26 cellular contexts compared by ENCODE assay signal in the genomic region with DNA sequence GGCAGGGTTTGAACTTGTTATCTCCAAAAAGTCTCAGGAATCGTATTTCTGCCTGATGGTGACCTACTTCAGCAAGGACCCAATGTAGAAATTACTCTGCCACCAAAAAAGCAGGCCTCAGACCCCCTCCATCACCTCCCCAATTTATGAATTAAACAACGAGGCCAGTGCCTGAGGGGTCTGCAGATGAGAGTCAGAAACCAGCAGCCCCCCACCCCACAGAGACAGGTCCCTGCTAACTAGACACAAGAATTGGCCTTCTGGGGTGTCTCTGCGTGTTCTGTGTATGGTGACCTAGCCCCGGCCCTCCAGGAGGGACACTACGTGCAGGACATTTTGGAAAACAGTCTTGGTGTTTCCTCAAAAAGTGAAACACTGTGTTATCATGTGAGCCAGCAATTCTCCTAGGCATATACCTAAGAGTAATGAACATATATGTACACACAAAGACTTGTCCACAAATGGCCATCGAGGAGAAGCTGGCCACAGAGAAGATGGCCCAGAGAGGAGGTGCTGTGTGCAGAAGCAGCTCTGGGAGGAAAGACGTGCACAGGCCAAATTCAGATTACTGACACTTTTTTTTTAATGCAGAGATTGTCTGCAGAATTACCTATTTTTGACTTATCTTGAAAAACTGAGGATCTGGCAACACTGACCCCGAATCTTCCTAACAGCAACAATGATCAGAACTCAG.
"Had no signal": no experiment of that assay in that cellular context is flagged by ENCODE, and none has a peak within 500 bp of the region (broad histone marks: within the 10 kb centered on the region; RNA-seq: fewer than 3 reads in every experiment).

No MANE protein-coding gene starts in this region.

- H3K27me3 Mint-ChIP-seq: activated naive CD4-positive, alpha-beta T cell treated with anti-CD3 and anti-CD28 coated beads, Interleukin-2, amount 50 U/mL, for 24 hours had no signal

- H3K4me3 ChIP-seq: lung, mucosa of descending colon, smooth muscle cell, stomach, tibial artery had no signal

- H3K9me3 Mint-ChIP-seq: activated CD4-positive, alpha-beta memory T cell treated with anti-CD3 and anti-CD28 coated beads, Interleukin-2, amount 10 ng/mL, durations not matched to agents 7 days and 5 days; natural killer cell treated with Interleukin-12 subunit alpha and Interleukin-12 subunit beta and Interleukin-15 and Interleukin-18, amount 100 ng/mL, for 72 hours had no signal

- H3K4me1 ChIP-seq: stomach, tibial artery had no signal

- DNase-seq: activated CD4-positive, alpha-beta memory T cell treated with anti-CD3 and anti-CD28 coated beads, Interleukin-2, amount 10 ng/mL, durations not matched to agents 7 days and 5 days; activated CD4-positive, alpha-beta T cell treated with anti-CD3 and anti-CD28 coated beads for 1 hour; activated CD4-positive, alpha-beta T cell treated with anti-CD3 and anti-CD28 coated beads, Interleukin-2, amount 10 ng/mL, durations not matched to agents 7 days and 5 days; activated CD8-positive, alpha-beta memory T cell treated with anti-CD3 and anti-CD28 coated beads, Interleukin-2, amount 50 U/mL, for 48 hours; activated T-cell treated with anti-CD3 and anti-CD28 coated beads, Interleukin-2, amount 50 U/mL, for 48 hours; anterior cingulate cortex; cortex of kidney; effector memory CD8-positive, alpha-beta T cell; hippocampal formation; immature natural killer cell; mesendoderm; stimulated activated CD4-positive, alpha-beta T cell treated with anti-CD3 and anti-CD28 coated beads, Interleukin-15, amount 100 ng/mL, for 24 hours; stimulated activated CD4-positive, alpha-beta T cell treated with anti-CD3 and anti-CD28 coated beads, Interleukin-2, amount 100 ng/mL, for 24 hours; stimulated activated naive B cell treated with anti-CD40 and anti-IgM and Interleukin-4, amounts not matched to agents 10 μg/mL and 1 μg/mL and 100 μg/mL, for 72 hours; stomach; T-helper 2 cell had no signal

- H3K4me3 Mint-ChIP-seq: activated CD4-positive, alpha-beta memory T cell treated with anti-CD3 and anti-CD28 coated beads, Interleukin-2, amount 10 ng/mL, durations not matched to agents 7 days and 5 days; activated CD4-positive, alpha-beta T cell treated with anti-CD3 and anti-CD28 coated beads, Interleukin-2, amount 10 ng/mL, durations not matched to agents 7 days and 5 days; activated naive CD4-positive, alpha-beta T cell treated with anti-CD3 and anti-CD28 coated beads, Interleukin-2, amount 50 U/mL, for 24 hours; effector memory CD8-positive, alpha-beta T cell; immature natural killer cell; natural killer cell treated with Interleukin-12 subunit alpha and Interleukin-12 subunit beta and Interleukin-15 and Interleukin-18, amount 100 ng/mL, for 72 hours; stimulated activated naive B cell treated with anti-CD40 and anti-IgM and Interleukin-4, amounts not matched to agents 10 μg/mL and 1 μg/mL and 100 μg/mL, for 72 hours; WTC11 had no signal

- H3K9me3 ChIP-seq: mucosa of descending colon had no signal

- H3K36me3 Mint-ChIP-seq: activated naive CD4-positive, alpha-beta T cell treated with anti-CD3 and anti-CD28 coated beads, Interleukin-2, amount 50 U/mL, for 24 hours; immature natural killer cell; natural killer cell treated with Interleukin-12 subunit alpha and Interleukin-12 subunit beta and Interleukin-15 and Interleukin-18, amount 100 ng/mL, for 72 hours; stimulated activated naive B cell treated with anti-CD40 and anti-IgM and Interleukin-4, amounts not matched to agents 10 μg/mL and 1 μg/mL and 100 μg/mL, for 72 hours had no signal

- H3K4me1 Mint-ChIP-seq: activated CD4-positive, alpha-beta memory T cell treated with anti-CD3 and anti-CD28 coated beads, Interleukin-2, amount 10 ng/mL, durations not matched to agents 7 days and 5 days; activated CD4-positive, alpha-beta T cell treated with anti-CD3 and anti-CD28 coated beads, Interleukin-2, amount 10 ng/mL, durations not matched to agents 7 days and 5 days; activated naive CD4-positive, alpha-beta T cell treated with anti-CD3 and anti-CD28 coated beads, Interleukin-2, amount 50 U/mL, for 24 hours; immature natural killer cell; stimulated activated naive B cell treated with anti-CD40 and anti-IgM and Interleukin-4, amounts not matched to agents 10 μg/mL and 1 μg/mL and 100 μg/mL, for 72 hours had no signal

- H3K27me3 ChIP-seq: stomach, tibial artery had no signal

- H3K27ac Mint-ChIP-seq: activated CD4-positive, alpha-beta memory T cell treated with anti-CD3 and anti-CD28 coated beads, Interleukin-2, amount 10 ng/mL, durations not matched to agents 7 days and 5 days; activated CD4-positive, alpha-beta T cell treated with anti-CD3 and anti-CD28 coated beads, Interleukin-2, amount 10 ng/mL, durations not matched to agents 7 days and 5 days; activated naive CD4-positive, alpha-beta T cell treated with anti-CD3 and anti-CD28 coated beads, Interleukin-2, amount 50 U/mL, for 24 hours; activated T-helper 2 cell treated with anti-CD3 and anti-CD28 coated beads, Interferon-gamma antibody, Interleukin-2, Interleukin-4, amounts not matched to agents 10 μg/mL and 5 μg/mL and 100 μg/mL, durations not matched to agents 14 hours and 24 hours and 36 hours; effector memory CD8-positive, alpha-beta T cell; immature natural killer cell; natural killer cell treated with Interleukin-12 subunit alpha and Interleukin-12 subunit beta and Interleukin-15 and Interleukin-18, amount 100 ng/mL, for 72 hours; progenitor cell of endocrine pancreas; stimulated activated naive B cell treated with anti-CD40 and anti-IgM and Interleukin-4, amounts not matched to agents 10 μg/mL and 1 μg/mL and 100 μg/mL, for 72 hours; WTC11 had no signal

- H3K27ac ChIP-seq: stomach, tibial artery had no signal

- H3K36me3 ChIP-seq: stomach, tibial artery had no signal

- ATAC-seq: effector memory CD8-positive, alpha-beta T cell; mucosa of descending colon; sciatic nerve; stimulated activated naive B cell treated with anti-CD40 and anti-IgM and Interleukin-4, amounts not matched to agents 10 μg/mL and 1 μg/mL and 100 μg/mL, for 72 hours; WTC11 had no signal
